ENCODE assay signal across 8 cellular contexts in the genomic region with DNA sequence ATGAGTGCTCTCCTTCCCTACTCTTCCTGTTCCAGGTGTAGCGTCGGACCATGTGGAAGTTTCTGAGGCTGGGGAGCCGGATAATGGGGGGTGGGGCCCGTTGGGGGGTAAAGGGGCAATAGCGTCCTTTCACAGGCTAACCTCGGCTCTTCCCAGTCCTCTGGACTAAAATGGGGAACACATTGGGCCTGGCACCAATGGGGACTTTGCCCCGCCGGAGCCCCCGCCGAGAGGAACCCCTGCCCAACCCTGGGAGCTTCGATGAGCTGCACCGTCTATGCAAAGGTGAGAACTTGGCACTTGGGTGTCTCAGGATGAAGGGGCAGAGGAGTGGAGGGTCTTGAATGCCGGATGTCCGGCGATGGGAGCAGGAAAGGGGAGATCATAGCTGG. TPM values are rescaled to one million over a fixed set of nuclear protein-coding genes. Genes with fewer than 3 reads are reported as not detected.
DNase-seq lines count a peak whose midpoint lies in the region; ATAC-seq, FAIRE-seq and TF ChIP-seq lines count a peak whose summit lies in the region.

No MANE protein-coding gene starts in this region.

- no peak for FAIRE-seq in urothelium cell line (lab: Jason Lieb, UNC)
- no peak for FAIRE-seq in frontal cortex (lab: Jason Lieb, UNC)

- DNase-seq in activated effector memory CD4-positive, alpha-beta T cell treated with anti-CD3 and anti-CD28 coated beads, Interleukin-2, amount 50 U/mL, for 16 hours: peak; percentile 67
- no peak for DNase-seq in activated effector memory CD4-positive, alpha-beta T cell treated with Interleukin-2 at 50 U/mL for 16 hours
- DNase-seq in adrenal gland (peak in 1 of 7 donors; percentile 15), thyroid gland (no peak), urothelium cell line (ENCODE audit: low spot score) (no peak), frontal cortex (ENCODE audit: low spot score in 2 of 2) (no peak)

- H3K9me3 ChIP-seq in adrenal gland (replicated peaks in 1 of 3): no peaks in the 10 kb centered on the region
- no peaks in the 10 kb centered on the region for H3K9me3 ChIP-seq in thyroid gland

- H3K4me3 ChIP-seq in adrenal gland (peak overlapping the region in 3 of 4 donors; percentile 37 to 57 (median 51)), thyroid gland (replicated peaks in 1 of 3) (peak overlapping the region; percentile 12 to 66 (median 56))

- H3K27ac ChIP-seq in adrenal gland (peak overlapping the region in 1 of 5 donors; percentile 4), layer of hippocampus (ENCODE audit: low read depth, low read length) (peak overlapping the region; percentile 75), thyroid gland (peak overlapping the region in 2 of 3 donors; percentile 49 to 53)

- ATAC-seq in HG03565 (IDR thresholded peaks at IDR 0.05; ENCODE audit: unreplicated experiment): no peak

- no peaks in the 10 kb centered on the region for H3K27me3 ChIP-seq in adrenal gland
- no peaks in the 10 kb centered on the region for H3K27me3 ChIP-seq in layer of hippocampus (ENCODE audit: control insufficient read depth, insufficient read depth, low read length)
- no peaks in the 10 kb centered on the region for H3K27me3 ChIP-seq in thyroid gland

- H3K36me3 ChIP-seq in adrenal gland (replicated peaks in 1 of 2) (peaks cover 0 to 23% of the 10 kb centered on the region in 2 donors), thyroid gland (peaks cover 10 to 14% of the 10 kb centered on the region in 2 donors)

- H3K4me1 ChIP-seq in adrenal gland (replicated peaks in 1 of 2) (peaks cover 5 to 23% of the 10 kb centered on the region in 2 donors), thyroid gland (peaks cover 16 to 19% of the 10 kb centered on the region in 2 donors)

- intact Hi-C loops in adrenal gland (cut with DNase I): loop anchor here (5.0 to 10.0 kb wide), 5 partner anchors 61 to 156 kb away; a partner anchor contains a TSS
- intact Hi-C loops in thyroid gland (cut with DNase I): loop anchor here (5.0 to 10.0 kb wide), 3 partner anchors 52 to 156 kb away; a partner anchor contains a TSS

- 11 to 17% (median 14%) methylated on average over 12 to 15 of the region's 15 CpGs for WGBS in adrenal gland, 4 donors
- 6 to 7% methylated on average over 10 to 14 of the region's 15 CpGs for WGBS in thyroid gland, 2 donors

- TF ChIP-seq CTCF in adrenal gland (IDR thresholded peaks at IDR 0.05) (no peak), thyroid gland (IDR thresholded peaks at IDR 0.05) (no peak)

- TF ChIP-seq POLR2A in adrenal gland (IDR thresholded peaks at IDR 0.05) (no peak), thyroid gland (IDR thresholded peaks at IDR 0.05) (no peak)

RNA-seq across cellular contexts. Expression of a gene that starts 0.5 kb away (rescaled TPM):
- total RNA-seq in adrenal gland: 10 to 100 TPM in 5 of 8 donors, 1 to 10 TPM in 3; 7.0 to 18.0 (median 11.9) TPM
- 10 to 100 TPM in 2 of 3 donors, 1 to 10 TPM in 1; 7.2 to 13.2 (median 10.1) TPM for polyA plus RNA-seq in adrenal gland
- 10 to 100 TPM in 1 of 4 donors, 1 to 10 TPM in 3; 7.0 to 12.4 (median 8.3) TPM for total RNA-seq in thyroid gland
- 22.4 TPM for total RNA-seq in frontal cortex

RNA-seq across cellular contexts. Expression of a gene that starts 2.9 kb away (rescaled TPM):
- total RNA-seq in adrenal gland: 1 to 10 TPM in 2 of 8 donors, under 1 TPM in 1, not detected in 5; 0.60 to 2.0 (median 1.5) TPM
- polyA plus RNA-seq in adrenal gland: 1 to 10 TPM in 1 of 3 donors, not detected in 2; 4.1 TPM
- not detected for total RNA-seq in thyroid gland
- total RNA-seq in frontal cortex: not detected

RNA-seq across cellular contexts. Expression of a gene that starts 11.2 kb away (rescaled TPM):
- total RNA-seq in adrenal gland (100 to 1,000 TPM in 4 of 8 donors, 10 to 100 TPM in 4; 46.7 to 239 (median 92.4) TPM), thyroid gland (10 to 100 TPM; 16.3 to 70.9 (median 22.3) TPM), frontal cortex (2.0 TPM)
- polyA plus RNA-seq in adrenal gland: 100 to 1,000 TPM; 127 to 232 (median 180) TPM

RNA-seq across cellular contexts. Expression of a gene that starts 11.7 kb away (rescaled TPM):
- under 1 TPM in 1 of 8 donors, not detected in 7; 0.50 TPM for total RNA-seq in adrenal gland
- polyA plus RNA-seq in adrenal gland: under 1 TPM in 1 of 3 donors, not detected in 2; 0.16 TPM
- not detected for total RNA-seq in thyroid gland
- total RNA-seq in frontal cortex: not detected

RNA-seq across cellular contexts. Expression of a gene that starts 24.1 kb away (rescaled TPM):
- total RNA-seq in adrenal gland: 100 to 1,000 TPM; 133 to 305 (median 174) TPM
- polyA plus RNA-seq in adrenal gland: 100 to 1,000 TPM in 1 of 3 donors, 10 to 100 TPM in 2; 78.3 to 175 (median 99.2) TPM
- total RNA-seq in thyroid gland: 100 to 1,000 TPM in 2 of 4 donors, 10 to 100 TPM in 2; 75.4 to 122 (median 99.9) TPM
- total RNA-seq in frontal cortex: 143 TPM
